Comparison of ENCODE assay signal across 2 cellular contexts in the genomic region with DNA sequence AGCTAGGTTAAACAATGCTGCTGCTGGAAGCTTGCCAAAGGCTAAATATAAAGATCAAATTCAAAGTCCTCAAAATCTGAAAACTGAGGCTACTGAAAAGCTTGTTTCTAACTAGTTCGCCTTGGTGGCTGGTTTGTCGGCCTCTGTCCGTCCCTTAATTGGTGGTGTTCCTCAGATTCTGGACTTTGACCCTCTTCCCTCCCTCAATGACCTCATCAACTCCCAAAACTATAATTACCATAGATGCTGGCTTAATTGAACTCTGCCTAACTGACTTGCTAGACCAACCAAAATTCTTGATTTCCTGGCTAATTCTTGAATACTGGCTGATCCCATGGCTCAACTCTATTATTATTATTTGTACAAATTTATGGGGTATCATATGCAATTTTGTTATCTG.
A peak's percentile ranks its signal among the peaks of the same experiment; 100 is the strongest.
TF ChIP-seq lines count a peak whose summit lies in the region.

No MANE protein-coding gene starts in this region.

TF ChIP-seq in HEK293, 187 proteins besides CTCF, POLR2A, EP300 and RAD21 (continued from another document):
- TF ChIP-seq ZNF629 (tag by site-specific recombination; IDR thresholded peaks at IDR 0.05) (peak; percentile 43; the same call in 1 of the 2 replicates), WT1 (tag by site-specific recombination; IDR thresholded peaks at IDR 0.05) (peak; percentile 30; the same call in 1 of the 2 replicates), SP7 (tag by site-specific recombination; IDR thresholded peaks at IDR 0.05) (peak; percentile 86), ZNF174 (tag by site-specific recombination; IDR thresholded peaks at IDR 0.05) (no peak), ZBTB48 (tag by site-specific recombination; IDR thresholded peaks at IDR 0.05) (no peak), ZNF214 (tag by site-specific recombination; IDR thresholded peaks at IDR 0.05; ENCODE audit: borderline replicate concordance) (no peak), ZNF248 (tag by site-specific recombination; IDR thresholded peaks at IDR 0.05) (no peak)
- TF ChIP-seq, protein P1, sequence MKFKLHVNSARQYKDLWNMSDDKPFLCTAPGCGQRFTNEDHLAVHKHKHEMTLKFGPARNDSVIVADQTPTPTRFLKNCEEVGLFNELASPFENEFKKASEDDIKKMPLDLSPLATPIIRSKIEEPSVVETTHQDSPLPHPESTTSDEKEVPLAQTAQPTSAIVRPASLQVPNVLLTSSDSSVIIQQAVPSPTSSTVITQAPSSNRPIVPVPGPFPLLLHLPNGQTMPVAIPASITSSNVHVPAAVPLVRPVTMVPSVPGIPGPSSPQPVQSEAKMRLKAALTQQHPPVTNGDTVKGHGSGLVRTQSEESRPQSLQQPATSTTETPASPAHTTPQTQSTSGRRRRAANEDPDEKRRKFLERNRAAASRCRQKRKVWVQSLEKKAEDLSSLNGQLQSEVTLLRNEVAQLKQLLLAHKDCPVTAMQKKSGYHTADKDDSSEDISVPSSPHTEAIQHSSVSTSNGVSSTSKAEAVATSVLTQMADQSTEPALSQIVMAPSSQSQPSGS (tag by site-specific recombination; IDR thresholded peaks at IDR 0.05; ENCODE audit: low read depth) = 0 out of 2 replicates have a peak, but pooled peaks have one; percentile 64

TF ChIP-seq in K562, 482 proteins besides CTCF, POLR2A, EP300 and RAD21 (continued from another document):
- TF ChIP-seq, protein P2, sequence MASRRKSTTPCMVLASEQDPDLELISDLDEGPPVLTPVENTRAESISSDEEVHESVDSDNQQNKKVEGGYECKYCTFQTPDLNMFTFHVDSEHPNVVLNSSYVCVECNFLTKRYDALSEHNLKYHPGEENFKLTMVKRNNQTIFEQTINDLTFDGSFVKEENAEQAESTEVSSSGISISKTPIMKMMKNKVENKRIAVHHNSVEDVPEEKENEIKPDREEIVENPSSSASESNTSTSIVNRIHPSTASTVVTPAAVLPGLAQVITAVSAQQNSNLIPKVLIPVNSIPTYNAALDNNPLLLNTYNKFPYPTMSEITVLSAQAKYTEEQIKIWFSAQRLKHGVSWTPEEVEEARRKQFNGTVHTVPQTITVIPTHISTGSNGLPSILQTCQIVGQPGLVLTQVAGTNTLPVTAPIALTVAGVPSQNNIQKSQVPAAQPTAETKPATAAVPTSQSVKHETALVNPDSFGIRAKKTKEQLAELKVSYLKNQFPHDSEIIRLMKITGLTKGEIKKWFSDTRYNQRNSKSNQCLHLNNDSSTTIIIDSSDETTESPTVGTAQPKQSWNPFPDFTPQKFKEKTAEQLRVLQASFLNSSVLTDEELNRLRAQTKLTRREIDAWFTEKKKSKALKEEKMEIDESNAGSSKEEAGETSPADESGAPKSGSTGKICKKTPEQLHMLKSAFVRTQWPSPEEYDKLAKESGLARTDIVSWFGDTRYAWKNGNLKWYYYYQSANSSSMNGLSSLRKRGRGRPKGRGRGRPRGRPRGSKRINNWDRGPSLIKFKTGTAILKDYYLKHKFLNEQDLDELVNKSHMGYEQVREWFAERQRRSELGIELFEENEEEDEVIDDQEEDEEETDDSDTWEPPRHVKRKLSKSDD (conservative IDR thresholded peaks at IDR 0.05; ENCODE audit: low read length) = no peak
- TF ChIP-seq, protein P3, sequence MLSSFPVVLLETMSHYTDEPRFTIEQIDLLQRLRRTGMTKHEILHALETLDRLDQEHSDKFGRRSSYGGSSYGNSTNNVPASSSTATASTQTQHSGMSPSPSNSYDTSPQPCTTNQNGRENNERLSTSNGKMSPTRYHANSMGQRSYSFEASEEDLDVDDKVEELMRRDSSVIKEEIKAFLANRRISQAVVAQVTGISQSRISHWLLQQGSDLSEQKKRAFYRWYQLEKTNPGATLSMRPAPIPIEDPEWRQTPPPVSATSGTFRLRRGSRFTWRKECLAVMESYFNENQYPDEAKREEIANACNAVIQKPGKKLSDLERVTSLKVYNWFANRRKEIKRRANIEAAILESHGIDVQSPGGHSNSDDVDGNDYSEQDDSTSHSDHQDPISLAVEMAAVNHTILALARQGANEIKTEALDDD (IDR thresholded peaks at IDR 0.05) = peak; percentile 12; the same call in 1 of the 2 replicates
- TF ChIP-seq BACH1 (tag; IDR thresholded peaks at IDR 0.05) (no peak), KAT7 (CRISPR knock-in tag; IDR thresholded peaks at IDR 0.05; ENCODE audit: borderline replicate concordance) (no peak)
- TF ChIP-seq, protein P4, sequence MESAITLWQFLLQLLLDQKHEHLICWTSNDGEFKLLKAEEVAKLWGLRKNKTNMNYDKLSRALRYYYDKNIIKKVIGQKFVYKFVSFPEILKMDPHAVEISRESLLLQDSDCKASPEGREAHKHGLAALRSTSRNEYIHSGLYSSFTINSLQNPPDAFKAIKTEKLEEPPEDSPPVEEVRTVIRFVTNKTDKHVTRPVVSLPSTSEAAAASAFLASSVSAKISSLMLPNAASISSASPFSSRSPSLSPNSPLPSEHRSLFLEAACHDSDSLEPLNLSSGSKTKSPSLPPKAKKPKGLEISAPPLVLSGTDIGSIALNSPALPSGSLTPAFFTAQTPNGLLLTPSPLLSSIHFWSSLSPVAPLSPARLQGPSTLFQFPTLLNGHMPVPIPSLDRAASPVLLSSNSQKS (CRISPR knock-in tag; IDR thresholded peaks at IDR 0.05) = no peak
